Comparison of ENCODE assay signal across 34 cellular contexts in the genomic region with DNA sequence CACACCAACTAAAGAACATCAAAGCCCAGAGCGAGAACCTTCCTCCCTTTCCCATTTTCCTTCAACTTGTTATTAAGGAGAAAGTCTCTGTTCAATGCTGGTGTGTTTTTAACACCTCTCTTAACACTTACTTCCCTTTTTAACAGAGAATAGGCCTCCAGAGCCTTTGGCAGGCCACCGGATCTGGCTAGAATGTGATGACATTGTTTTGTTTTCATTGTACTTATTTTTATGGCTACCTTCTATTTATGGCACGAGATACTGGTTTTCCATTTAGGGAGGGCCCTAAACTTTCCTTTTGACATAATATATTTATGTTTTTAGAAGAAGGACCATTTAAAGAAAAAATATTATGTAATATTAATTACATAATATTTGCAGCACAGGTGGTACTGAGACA. TPM values are rescaled to one million over a fixed set of nuclear protein-coding genes. Genes with fewer than 3 reads are reported as not detected.
DNase-seq lines count a peak whose midpoint lies in the region; ATAC-seq and TF ChIP-seq lines count a peak whose summit lies in the region.
"Had no signal": no experiment of that assay in that cellular context is flagged by ENCODE, and none has a peak within 500 bp of the region (broad histone marks: within the 10 kb centered on the region; RNA-seq: fewer than 3 reads in every experiment).

No MANE protein-coding gene starts in this region.

- peak overlapping the region in 1 of 5 donors; percentile 17 for H3K9ac ChIP-seq in subcutaneous abdominal adipose tissue (ENCODE audit: low read length in 5 of 5)

- DNase-seq in heart left ventricle (no peak), Right ventricle myocardium inferior (ENCODE audit: missing footprints) (no peak), NOMO-1 treated with DMSO at 0.1 percent for 48 hours (lab: John Stamatoyannopoulos, UW; ENCODE audit: unreplicated experiment) (peak; percentile 47), dermis blood vessel endothelial cell (peak; percentile 48), GOT3 (lab: John Stamatoyannopoulos, UW) (no peak), NCI-H446 treated with DMSO at 0.1 percent for 48 hours (lab: John Stamatoyannopoulos, UW) (no peak), NCI-H524 treated with DMSO at 0.1 percent for 48 hours (lab: John Stamatoyannopoulos, UW) (no peak)
- DNase-seq: activated CD4-positive, alpha-beta T cell treated with anti-CD3 and anti-CD28 coated beads for 1 hour; activated CD8-positive, alpha-beta memory T cell treated with anti-CD3 and anti-CD28 coated beads, Interleukin-2, amount 50 U/mL, for 48 hours; activated CD8-positive, alpha-beta T cell treated with anti-CD3 and anti-CD28 coated beads for 36 hours; activated naive CD4-positive, alpha-beta T cell treated with anti-CD3 and anti-CD28 coated beads, Interleukin-2, amount 10 ng/mL, durations not matched to agents 7 days and 5 days; adrenal gland; DMS153; esophagus squamous epithelium; foreskin keratinocyte; lower lobe of right lung; midbrain; naive thymus-derived CD4-positive, alpha-beta T cell; NCI-H1092 treated with DMSO at 0.1 percent for 48 hours; NCI-H1930; NCI-H2171 treated with DMSO at 0.1 percent for 48 hours; NCI-H524; NK-92 treated with Interleukin-12 subunit alpha and Interleukin-12 subunit beta, amount 100 ng/mL, for 24 hours; stimulated activated CD4-positive, alpha-beta T cell treated with anti-CD3 and anti-CD28 coated beads, Interleukin-12 subunit alpha, Interleukin-12 subunit beta, amount 100 ng/mL, for 4 hours; stimulated activated CD4-positive, alpha-beta T cell treated with anti-CD3 and anti-CD28 coated beads, Interleukin-2, amount 100 ng/mL, for 48 hours; stomach; thyroid gland had no signal

- intact Hi-C loops in heart left ventricle (cut with DNase I) (loop anchor here in 1 of 10 donors (2.0 kb wide), 1 partner anchor 14 kb away; no protein-coding TSS in a partner anchor), Right ventricle myocardium inferior (cut with DNase I) (no loop called here)

- no peak for TF ChIP-seq POLR2A in heart left ventricle (IDR thresholded peaks at IDR 0.05)

- peaks cover 3 to 37% (median 18%) of the 10 kb centered on the region in 12 donors for H3K4me1 ChIP-seq in heart left ventricle
- H3K4me1 ChIP-seq in subcutaneous abdominal adipose tissue (ENCODE audit: control insufficient read depth in 5 of 5, insufficient read depth in 5 of 5, low read length in 5 of 5), result peaks cover 3 to 40% (median 19%) of the 10 kb centered on the region in 5 donors
- H3K4me1 ChIP-seq: adrenal gland, esophagus squamous epithelium, foreskin keratinocyte, HAP-1, prostate gland, stomach, thyroid gland, vagina had no signal

- peak; percentile 24 to 71 (median 40) for ATAC-seq in heart left ventricle
- ATAC-seq in Right ventricle myocardium inferior, result no peak
- ATAC-seq: activated CD8-positive, alpha-beta T cell treated with anti-CD3 and anti-CD28 coated beads for 36 hours; foreskin keratinocyte; lower lobe of right lung; sciatic nerve had no signal

- H3K36me3 ChIP-seq in heart left ventricle (no peaks in the 10 kb centered on the region), subcutaneous abdominal adipose tissue (ENCODE audit: control insufficient read depth in 5 of 5, insufficient read depth in 5 of 5, low read length in 5 of 5) (no peaks in the 10 kb centered on the region)
- H3K36me3 ChIP-seq: adrenal gland, esophagus squamous epithelium, HAP-1, lower lobe of right lung, neutrophil, prostate gland, stomach, thyroid gland, vagina had no signal

- H3K27ac ChIP-seq in heart left ventricle, result peak overlapping the region in 11 of 12 donors; percentile 29 to 93 (median 63)
- H3K27ac ChIP-seq in subcutaneous abdominal adipose tissue (ENCODE audit: low read depth, low read length), result peak overlapping the region; percentile 77
- H3K27ac ChIP-seq: adrenal gland, esophagus squamous epithelium, foreskin keratinocyte, lower lobe of right lung, neutrophil, prostate gland, stomach, thyroid gland, vagina had no signal

- H3K27me3 ChIP-seq in heart left ventricle (no peaks in the 10 kb centered on the region), subcutaneous abdominal adipose tissue (ENCODE audit: control insufficient read depth in 5 of 5, insufficient read depth in 4 of 5, low read length in 5 of 5) (peaks cover 0 to 5% (median 0%) of the 10 kb centered on the region in 5 donors)
- H3K27me3 ChIP-seq: adrenal gland, neutrophil, thyroid gland, vagina had no signal

- no peak for TF ChIP-seq CTCF in heart left ventricle (IDR thresholded peaks at IDR 0.05)

- WGBS in heart left ventricle, 4 donors, result 19 to 29% (median 26%) methylated on average over 3 of the region's 3 CpGs

- H3K9me3 ChIP-seq in heart left ventricle (no peaks in the 10 kb centered on the region), subcutaneous abdominal adipose tissue (ENCODE audit: control insufficient read depth in 5 of 5, low read length in 5 of 5) (no peaks in the 10 kb centered on the region)
- H3K9me3 ChIP-seq: adrenal gland, esophagus squamous epithelium, HAP-1, lower lobe of right lung, neutrophil, prostate gland, stomach, thyroid gland, vagina had no signal

- H3K4me3 ChIP-seq in heart left ventricle (no peak overlapping the region), subcutaneous abdominal adipose tissue (ENCODE audit: low read depth in 1 of 5, low read length in 5 of 5) (no peak overlapping the region)
- H3K4me3 ChIP-seq: adrenal gland, esophagus squamous epithelium, HAP-1, lower lobe of right lung, prostate gland, stomach, thyroid gland, vagina had no signal

RNA-seq across cellular contexts. Expression of a gene that starts 21.6 kb away (rescaled TPM):
- 10 to 100 TPM in 5 of 9 donors, 1 to 10 TPM in 4; 5.8 to 18.0 (median 10.0) TPM for total RNA-seq in heart left ventricle
- 10 to 100 TPM in 1 of 2 donors, 1 to 10 TPM in 1; 7.3 to 14.1 TPM for polyA plus RNA-seq in heart left ventricle
- total RNA-seq in Right ventricle myocardium inferior, result 13.1 TPM
- 2.0 and 2.7 TPM in 2 replicates for total RNA-seq in dermis blood vessel endothelial cell
- total RNA-seq: esophagus squamous epithelium; foreskin keratinocyte; LHCN-M2; naive thymus-derived CD4-positive, alpha-beta T cell; vagina had no signal
- polyA plus RNA-seq: naive thymus-derived CD4-positive, alpha-beta T cell had no signal

RNA-seq across cellular contexts. Expression of a gene that starts 44.9 kb away (rescaled TPM):
- total RNA-seq in heart left ventricle (100 to 1,000 TPM; 107 to 136 (median 126) TPM), Right ventricle myocardium inferior (111 TPM), dermis blood vessel endothelial cell (128 and 213 TPM in 2 replicates)
- polyA plus RNA-seq in heart left ventricle, result 10 to 100 TPM; 30.3 to 72.1 TPM

Comparison
In these comparisons a context has a peak if more than half of its experiments do, and no peak if none do; other contexts are left out.
1. DNase-seq: peak in NOMO-1 treated with DMSO at 0.1 percent for 48 hours (single experiment) and dermis blood vessel endothelial cell (single experiment); none in heart left ventricle (0 of 5), Right ventricle myocardium inferior (single experiment), GOT3 (single experiment), NCI-H446 treated with DMSO at 0.1 percent for 48 hours (single experiment) and NCI-H524 treated with DMSO at 0.1 percent for 48 hours (single experiment).